Comparison of ENCODE assay signal across 11 cellular contexts in genomic region chr17:77692571-77693161, GRCh38.
DNase-seq lines count a peak whose midpoint lies in the region; ATAC-seq, FAIRE-seq and TF ChIP-seq lines count a peak whose summit lies in the region.
"Had no signal": no experiment of that assay in that cellular context is flagged by ENCODE, and none has a peak within 500 bp of the region (broad histone marks: within the 10 kb centered on the region; RNA-seq: fewer than 3 reads in every experiment).

No MANE protein-coding gene starts in this region.

- DNase-seq in EH (ENCODE audit: low read depth) (peak; percentile 22), LHCN-M2 (ENCODE audit: low read depth) (peak; percentile 13), kidney tubule cell (ENCODE audit: low spot score) (peak; percentile 28), pancreas (no peak), HuH-7 (ENCODE audit: low spot score) (no peak), kidney (no peak)
- peak; percentile 31 for DNase-seq in activated effector memory CD4-positive, alpha-beta T cell treated with Interleukin-2 at 50 U/mL for 16 hours
- DNase-seq: NCI-H1105 treated with DMSO at 0.1 percent for 48 hours had no signal

- FAIRE-seq in pancreas (lab: Jason Lieb, UNC) (no peak), kidney (lab: Jason Lieb, UNC) (no peak)
- FAIRE-seq: endometrium had no signal

- TF ChIP-seq CTCF in pancreas (IDR thresholded peaks at IDR 0.05) (no peak), kidney (IDR thresholded peaks at IDR 0.05; ENCODE audit: borderline replicate concordance, extremely low read depth, insufficient read depth) (no peak)

- 42 to 53% methylated on average over 12 of the region's 12 CpGs for WGBS in pancreas, 2 donors

- no peak overlapping the region for H3K4me3 ChIP-seq in pancreas
- no peak overlapping the region for H3K4me3 ChIP-seq in kidney (ENCODE audit: low read length in 2 of 2)
- H3K4me3 ChIP-seq: neural progenitor cell had no signal

- intact Hi-C loops in pancreas (cut with DNase I): no loop called here
- intact Hi-C loops in kidney (cut with DNase I): no loop called here

- H3K27ac ChIP-seq in pancreas: no peak overlapping the region
- no peak overlapping the region for H3K27ac ChIP-seq in kidney (ENCODE audit: low read depth in 2 of 2, low read length in 2 of 2)
- H3K27ac ChIP-seq: neural progenitor cell had no signal

- H3K36me3 ChIP-seq in pancreas (no peaks in the 10 kb centered on the region), kidney (ENCODE audit: control insufficient read depth in 1 of 2, insufficient read depth in 2 of 2, low read length in 2 of 2) (no peaks in the 10 kb centered on the region)
- H3K36me3 ChIP-seq: neural progenitor cell had no signal

- H3K9ac ChIP-seq in kidney (ENCODE audit: low read length in 2 of 2): no peak overlapping the region
- H3K9ac ChIP-seq: neural progenitor cell had no signal

- H3K27me3 ChIP-seq in pancreas: peaks cover 0 to 8% (median 0%) of the 10 kb centered on the region in 4 donors

- ATAC-seq in pancreas (no peak), HG02678 (IDR thresholded peaks at IDR 0.05; ENCODE audit: unreplicated experiment) (no peak)

- H3K4me1 ChIP-seq in pancreas (no peaks in the 10 kb centered on the region), kidney (ENCODE audit: control insufficient read depth in 1 of 2, insufficient read depth in 1 of 2, low read depth in 1 of 2, low read length in 2 of 2) (no peaks in the 10 kb centered on the region)

- H3K9me3 ChIP-seq in pancreas (no peaks in the 10 kb centered on the region), kidney (ENCODE audit: control insufficient read depth in 1 of 2, low read length in 2 of 2) (no peaks in the 10 kb centered on the region)

Comparison
In these comparisons a context has a peak if more than half of its experiments do, and no peak if none do; other contexts are left out.
1. DNase-seq: peak in EH (single experiment), LHCN-M2 (single experiment), activated effector memory CD4-positive, alpha-beta T cell treated with Interleukin-2 at 50 U/mL for 16 hours (single experiment) and kidney tubule cell (single experiment); none in pancreas (0 of 6), HuH-7 (single experiment) and kidney (single experiment).